Comparison of ENCODE assay signal across 8 cellular contexts in genomic region chr11:57458410-57459111, GRCh38. TPM values are rescaled to one million over a fixed set of nuclear protein-coding genes. Genes with fewer than 3 reads are reported as not detected.
DNase-seq lines count a peak whose midpoint lies in the region; ATAC-seq, FAIRE-seq and TF ChIP-seq lines count a peak whose summit lies in the region.

No MANE protein-coding gene starts in this region.

- H2BK120ac ChIP-seq in mesendoderm (ENCODE audit: low read depth, low read length), result no peak overlapping the region

- no peak overlapping the region for H2BK15ac ChIP-seq in mesendoderm (replicated peaks; ENCODE audit: low read depth)

- H3K4me2 ChIP-seq in mesendoderm (ENCODE audit: low read length), result peak overlapping the region; percentile 88

- no peaks in the 10 kb centered on the region for H3K9me3 ChIP-seq in HUES64 (ENCODE audit: insufficient read depth, low read depth, low read length)

- H4K5ac ChIP-seq in mesendoderm (ENCODE audit: low read length), result no peak overlapping the region

- H3K4ac ChIP-seq in mesendoderm (ENCODE audit: low read depth, low read length), result no peak overlapping the region

- no peak for FAIRE-seq in D721Med (lab: Jason Lieb, UNC)

- peak; percentile 60 for TF ChIP-seq CTCF in D721Med (IDR thresholded peaks at IDR 0.05; ENCODE audit: insufficient read depth, missing control alignments)
- TF ChIP-seq CTCF in VCaP (conservative IDR thresholded peaks at IDR 0.05), result peak; percentile 96

- 1% methylated on average over 41 of the region's 41 CpGs for WGBS in HUES64
- no CpG with 5 or more reads among the region's 41 CpGs for WGBS in mesendoderm (ENCODE audit: extremely low coverage, insufficient coverage, low lambda C conversion rate)

- no peak overlapping the region for H4K8ac ChIP-seq in mesendoderm (ENCODE audit: low read depth, low read length)

- no peak overlapping the region for H3K27ac ChIP-seq in HUES64 (ENCODE audit: low read depth, low read length)
- no peak overlapping the region; the same call in 1 of the 2 replicates for H3K27ac ChIP-seq in VCaP
- H3K27ac ChIP-seq in mesendoderm (ENCODE audit: low read depth, low read length), result no peak overlapping the region

- no peaks in the 10 kb centered on the region for H3K79me2 ChIP-seq in mesendoderm (ENCODE audit: control insufficient read depth, insufficient read depth, low read length)

- H3K27me3 ChIP-seq in HUES64 (ENCODE audit: insufficient read depth, low read length) (peaks cover 67% of the 10 kb centered on the region), mesendoderm (ENCODE audit: insufficient read depth, low read length, poor library complexity) (peaks cover 12% of the 10 kb centered on the region)

- peaks cover 13% of the 10 kb centered on the region for H3K4me1 ChIP-seq in HUES64 (ENCODE audit: insufficient read depth, low read length)
- H3K4me1 ChIP-seq in mesendoderm (ENCODE audit: control insufficient read depth, low read depth, low read length), result peaks cover 11% of the 10 kb centered on the region

- H3K4me3 ChIP-seq in HUES64 (ENCODE audit: low read length) (peak overlapping the region; percentile 68), mesendoderm (ENCODE audit: low read length) (peak overlapping the region; percentile 33)

- ATAC-seq in GM18502 (IDR thresholded peaks at IDR 0.05; ENCODE audit: poor library complexity, unreplicated experiment), result no peak

- H3K23ac ChIP-seq in mesendoderm (ENCODE audit: low read length), result no peak overlapping the region

- H3K18ac ChIP-seq in mesendoderm (ENCODE audit: low read length), result no peak overlapping the region

- no peaks in the 10 kb centered on the region for H3K79me1 ChIP-seq in mesendoderm (ENCODE audit: low read length)

- DNase-seq in D721Med (ENCODE audit: insufficient read length, low spot score) (no peak), dermis blood vessel endothelial cell (peak; percentile 56), mesendoderm (peak; percentile 57), mesenteric fat pad (ENCODE audit: low spot score) (no peak)
- peak; percentile 62 for DNase-seq in stimulated activated naive CD4-positive, alpha-beta T cell treated with Interleukin-2 at 50 U/mL for 16 hours (lab: John Stamatoyannopoulos, UW)

- no peak overlapping the region for H3K9ac ChIP-seq in HUES64 (ENCODE audit: low read depth, low read length)
- H3K9ac ChIP-seq in mesendoderm (ENCODE audit: low read length), result peak overlapping the region; percentile 28

- H2BK5ac ChIP-seq in mesendoderm (ENCODE audit: low read length), result no peak overlapping the region

- H3K56ac ChIP-seq in mesendoderm (ENCODE audit: low read length), result peak overlapping the region; percentile 46

- H2AK5ac ChIP-seq in mesendoderm (ENCODE audit: low read length), result no peak overlapping the region

- H3K36me3 ChIP-seq in HUES64 (ENCODE audit: insufficient read depth, low read length) (no peaks in the 10 kb centered on the region), mesendoderm (ENCODE audit: control insufficient read depth, insufficient read depth, low read length) (no peaks in the 10 kb centered on the region)

RNA-seq across cellular contexts. Expression of gene RTN4RL2, which starts 1.8 kb away (rescaled TPM):
- polyA plus RNA-seq in HUES64 (2013, experiment 1 of 2), result 8.6 TPM
- polyA plus RNA-seq in HUES64 (2013, experiment 2 of 2), result 11.8 TPM
- 0.14 and 0.51 TPM in 2 replicates for total RNA-seq in dermis blood vessel endothelial cell
- polyA plus RNA-seq in mesendoderm (2013, experiment 1 of 2), result 4.2 TPM
- 4.5 TPM for polyA plus RNA-seq in mesendoderm (2013, experiment 2 of 2)
- total RNA-seq in mesenteric fat pad, result 2.8 TPM

RNA-seq across cellular contexts. Expression of gene SLC43A3, which starts 31.6 kb away (rescaled TPM):
- 20.1 TPM for polyA plus RNA-seq in HUES64 (2013, experiment 1 of 2)
- 19.4 TPM for polyA plus RNA-seq in HUES64 (2013, experiment 2 of 2)
- total RNA-seq in dermis blood vessel endothelial cell (57.7 and 101 TPM in 2 replicates), mesenteric fat pad (95.1 TPM)
- 28.3 TPM for polyA plus RNA-seq in mesendoderm (2013, experiment 1 of 2)
- polyA plus RNA-seq in mesendoderm (2013, experiment 2 of 2), result 29.2 TPM

RNA-seq across cellular contexts. Expression of gene SLC43A1, which starts 56.9 kb away (rescaled TPM):
- 8.7 TPM for polyA plus RNA-seq in HUES64 (2013, experiment 1 of 2)
- polyA plus RNA-seq in HUES64 (2013, experiment 2 of 2), result 10.2 TPM
- 16.7 and 18.4 TPM in 2 replicates for total RNA-seq in dermis blood vessel endothelial cell
- polyA plus RNA-seq in mesendoderm (2013, experiment 1 of 2), result 11.1 TPM
- 10.7 TPM for polyA plus RNA-seq in mesendoderm (2013, experiment 2 of 2)
- 8.4 TPM for total RNA-seq in mesenteric fat pad

Comparison
In these comparisons a context has a peak if more than half of its experiments do, and no peak if none do; other contexts are left out.
1. DNase-seq: peak in dermis blood vessel endothelial cell (single experiment), mesendoderm (single experiment) and stimulated activated naive CD4-positive, alpha-beta T cell treated with Interleukin-2 at 50 U/mL for 16 hours (single experiment); none in D721Med (single experiment) and mesenteric fat pad (single experiment).